35 cellular contexts compared by ENCODE assay signal in genomic region chr11:118544010-118544646, GRCh38.
"Had no signal": no experiment of that assay in that cellular context is flagged by ENCODE, and none has a peak within 500 bp of the region (broad histone marks: within the 10 kb centered on the region; RNA-seq: fewer than 3 reads in every experiment).

No MANE protein-coding gene starts in this region.

- H3K9me3 ChIP-seq: ascending aorta, MG63 had no signal

- H3K9me3 Mint-ChIP-seq: activated CD4-positive, alpha-beta memory T cell treated with anti-CD3 and anti-CD28 coated beads, Interleukin-2, amount 10 ng/mL, durations not matched to agents 7 days and 5 days; activated naive CD4-positive, alpha-beta T cell treated with anti-CD3 and anti-CD28 coated beads, Interleukin-2, amount 50 U/mL, for 24 hours; activated naive CD8-positive, alpha-beta T cell treated with anti-CD3 and anti-CD28 coated beads, Interleukin-2, amount 10 ng/mL, durations not matched to agents 7 days and 5 days had no signal

- H3K27me3 ChIP-seq: ascending aorta, cardiac muscle cell, MG63 had no signal

- H3K27ac Mint-ChIP-seq: activated CD4-positive, alpha-beta memory T cell treated with anti-CD3 and anti-CD28 coated beads, Interleukin-2, amount 10 ng/mL, durations not matched to agents 7 days and 5 days; activated CD8-positive, alpha-beta memory T cell treated with anti-CD3 and anti-CD28 coated beads, Interleukin-2, amount 10 ng/mL, durations not matched to agents 7 days and 5 days; activated naive CD4-positive, alpha-beta T cell treated with anti-CD3 and anti-CD28 coated beads, Interleukin-2, amount 50 U/mL, for 24 hours; activated naive CD8-positive, alpha-beta T cell treated with anti-CD3 and anti-CD28 coated beads, Interleukin-2, amount 10 ng/mL, durations not matched to agents 7 days and 5 days had no signal

- DNase-seq: activated CD4-positive, alpha-beta memory T cell treated with anti-CD3 and anti-CD28 coated beads, Interleukin-2, amount 10 ng/mL, durations not matched to agents 7 days and 5 days; activated CD4-positive, alpha-beta T cell treated with anti-CD3 and anti-CD28 coated beads for 1 hour; activated CD4-positive, alpha-beta T cell treated with anti-CD3 and anti-CD28 coated beads for 48 hours; activated CD4-positive, CD25-positive, alpha-beta regulatory T cell; activated CD8-positive, alpha-beta memory T cell treated with anti-CD3 and anti-CD28 coated beads for 24 hours; activated CD8-positive, alpha-beta memory T cell treated with anti-CD3 and anti-CD28 coated beads, Interleukin-2, amount 10 ng/mL, durations not matched to agents 7 days and 5 days; activated CD8-positive, alpha-beta memory T cell treated with anti-CD3 and anti-CD28 coated beads, Interleukin-2, amount 50 U/mL, for 48 hours; activated gamma-delta T cell; activated naive CD4-positive, alpha-beta T cell treated with Interleukin-2 at 50 U/mL for 16 hours; activated naive CD8-positive, alpha-beta T cell treated with anti-CD3 and anti-CD28 coated beads, Interleukin-2, amount 10 ng/mL, durations not matched to agents 7 days and 5 days; activated T-cell treated with anti-CD3 and anti-CD28 coated beads, Interleukin-2, amount 50 U/mL, for 48 hours; amygdala; Kasumi-1; KG1; MG63; MV-4-11; NCI-H1092; NCI-H1417; NCI-H146; NCI-H187; NCI-H2029 treated with DMSO at 0.1 percent for 48 hours; NCI-H2107; NCI-H2171; NCI-H510A; NCI-H526; NCI-H748 treated with DMSO at 0.1 percent for 48 hours; OCI-M1; Right ventricle myocardium superior; SW 1271; T-helper 1 cell; T1000; WERI-Rb-1 had no signal

- H3K4me1 Mint-ChIP-seq: activated CD4-positive, alpha-beta memory T cell treated with anti-CD3 and anti-CD28 coated beads, Interleukin-2, amount 10 ng/mL, durations not matched to agents 7 days and 5 days; activated CD8-positive, alpha-beta memory T cell treated with anti-CD3 and anti-CD28 coated beads, Interleukin-2, amount 10 ng/mL, durations not matched to agents 7 days and 5 days; activated naive CD4-positive, alpha-beta T cell treated with anti-CD3 and anti-CD28 coated beads, Interleukin-2, amount 50 U/mL, for 24 hours; activated naive CD8-positive, alpha-beta T cell treated with anti-CD3 and anti-CD28 coated beads, Interleukin-2, amount 10 ng/mL, durations not matched to agents 7 days and 5 days had no signal

- H3K27ac ChIP-seq: ascending aorta, cardiac muscle cell, WERI-Rb-1 had no signal

- ATAC-seq: activated CD8-positive, alpha-beta memory T cell treated with anti-CD3 and anti-CD28 coated beads, Interleukin-2, amount 10 ng/mL, durations not matched to agents 7 days and 5 days had no signal

- H3K27me3 Mint-ChIP-seq: activated CD4-positive, alpha-beta memory T cell treated with anti-CD3 and anti-CD28 coated beads, Interleukin-2, amount 10 ng/mL, durations not matched to agents 7 days and 5 days; activated CD8-positive, alpha-beta memory T cell treated with anti-CD3 and anti-CD28 coated beads, Interleukin-2, amount 10 ng/mL, durations not matched to agents 7 days and 5 days; activated naive CD4-positive, alpha-beta T cell treated with anti-CD3 and anti-CD28 coated beads, Interleukin-2, amount 50 U/mL, for 24 hours; activated naive CD8-positive, alpha-beta T cell treated with anti-CD3 and anti-CD28 coated beads, Interleukin-2, amount 10 ng/mL, durations not matched to agents 7 days and 5 days had no signal

- H3K36me3 Mint-ChIP-seq: activated CD8-positive, alpha-beta memory T cell treated with anti-CD3 and anti-CD28 coated beads, Interleukin-2, amount 10 ng/mL, durations not matched to agents 7 days and 5 days had no signal

- H3K4me3 ChIP-seq: ascending aorta, cardiac muscle cell, MG63 had no signal

- H3K4me3 Mint-ChIP-seq: activated CD4-positive, alpha-beta memory T cell treated with anti-CD3 and anti-CD28 coated beads, Interleukin-2, amount 10 ng/mL, durations not matched to agents 7 days and 5 days; activated CD8-positive, alpha-beta memory T cell treated with anti-CD3 and anti-CD28 coated beads, Interleukin-2, amount 10 ng/mL, durations not matched to agents 7 days and 5 days; activated naive CD4-positive, alpha-beta T cell treated with anti-CD3 and anti-CD28 coated beads, Interleukin-2, amount 50 U/mL, for 24 hours; activated naive CD8-positive, alpha-beta T cell treated with anti-CD3 and anti-CD28 coated beads, Interleukin-2, amount 10 ng/mL, durations not matched to agents 7 days and 5 days had no signal

- H3K36me3 ChIP-seq: MG63 had no signal
